20 cellular contexts compared by ENCODE assay signal in genomic region chr1:163673076-163673475, GRCh38.
DNase-seq lines count a peak whose midpoint lies in the region; ATAC-seq and TF ChIP-seq lines count a peak whose summit lies in the region.
"Had no signal": no experiment of that assay in that cellular context is flagged by ENCODE, and none has a peak within 500 bp of the region (broad histone marks: within the 10 kb centered on the region; RNA-seq: fewer than 3 reads in every experiment).

No MANE protein-coding gene starts in this region.

- no peaks in the 10 kb centered on the region for H3K27me3 ChIP-seq in stomach
- H3K27me3 ChIP-seq: SJCRH30 had no signal

- no peaks in the 10 kb centered on the region for H3K9me3 ChIP-seq in stomach
- H3K9me3 ChIP-seq: SJCRH30 had no signal

- TF ChIP-seq CTCF in fibroblast of villous mesenchyme (IDR thresholded peaks at IDR 0.05; ENCODE audit: insufficient read depth, low read depth, low read length) (no peak), nephron progenitor cell (IDR thresholded peaks at IDR 0.05) (no peak), stomach (IDR thresholded peaks at IDR 0.05) (no peak)

- peaks cover 2% of the 10 kb centered on the region for H3K27me3 Mint-ChIP-seq in nephron progenitor cell (ENCODE audit: low read depth, poor library complexity)
- H3K27me3 Mint-ChIP-seq: B cell had no signal

- WGBS in stomach, 5 donors = 72 to 84% (median 80%) methylated on average over 5 of the region's 5 CpGs

- intact Hi-C loops in stomach (cut with DNase I; ENCODE audit: low total_unique reads) = no loop called here

- no peak for TF ChIP-seq POLR2A in stomach (IDR thresholded peaks at IDR 0.05)

- H3K4me3 Mint-ChIP-seq in nephron progenitor cell = no peak overlapping the region
- H3K4me3 Mint-ChIP-seq: B cell, CD14-positive monocyte had no signal

- H3K4me3 ChIP-seq in fibroblast of villous mesenchyme (ENCODE audit: low read depth, low read length) (no peak overlapping the region), stomach (no peak overlapping the region)
- H3K4me3 ChIP-seq: K562, SJCRH30 had no signal

- no peaks in the 10 kb centered on the region for H3K9me3 Mint-ChIP-seq in nephron progenitor cell

- peaks cover 3 to 38% (median 24%) of the 10 kb centered on the region in 4 donors for H3K4me1 ChIP-seq in stomach
- H3K4me1 ChIP-seq: SJCRH30 had no signal

- peak; percentile 58 for DNase-seq in EH (ENCODE audit: low read depth)
- DNase-seq in fibroblast of villous mesenchyme (ENCODE audit: low read depth) = peak; percentile 27
- DNase-seq in nephron progenitor cell = no peak
- DNase-seq in stomach = no peak
- no peak for DNase-seq in NCI-H187 treated with DMSO at 0.1 percent for 48 hours (lab: John Stamatoyannopoulos, UW)
- DNase-seq: GDM1, MM.1S, NCI-H1048, NCI-H1436, NCI-H2029, NCI-H226, NCI-H510A treated with DMSO at 0.1 percent for 48 hours, NCI-H774, SJCRH30 had no signal

- TF ChIP-seq EP300 in stomach (IDR thresholded peaks at IDR 0.05) = no peak

- peaks cover 43% of the 10 kb centered on the region for H3K4me1 Mint-ChIP-seq in nephron progenitor cell
- H3K4me1 Mint-ChIP-seq: B cell, CD14-positive monocyte had no signal

- H3K27ac Mint-ChIP-seq in nephron progenitor cell = peak overlapping the region; percentile 98
- H3K27ac Mint-ChIP-seq: B cell, CD14-positive monocyte had no signal

- no peaks in the 10 kb centered on the region for H3K36me3 ChIP-seq in stomach
- H3K36me3 ChIP-seq: SJCRH30 had no signal

- H3K27ac ChIP-seq in stomach = peak overlapping the region in 3 of 5 donors; percentile 39 to 59 (median 42)
- H3K27ac ChIP-seq: SJCRH30 had no signal

- ATAC-seq in GM18873 (IDR thresholded peaks at IDR 0.05; ENCODE audit: low FRiP score, unreplicated experiment) (no peak), HG02610 (IDR thresholded peaks at IDR 0.05; ENCODE audit: unreplicated experiment) (no peak)
- ATAC-seq: HepG2, K562 had no signal

- no peaks in the 10 kb centered on the region for H3K36me3 Mint-ChIP-seq in nephron progenitor cell (ENCODE audit: low read depth)
- H3K36me3 Mint-ChIP-seq: CD14-positive monocyte had no signal

Comparison
In these comparisons a context has a peak if more than half of its experiments do, and no peak if none do; other contexts are left out.
1. DNase-seq: peak in EH (single experiment) and fibroblast of villous mesenchyme (single experiment); none in nephron progenitor cell (single experiment), stomach (single experiment) and NCI-H187 treated with DMSO at 0.1 percent for 48 hours (single experiment).